Comparison of ENCODE assay signal across 1 cellular context in the genomic region with DNA sequence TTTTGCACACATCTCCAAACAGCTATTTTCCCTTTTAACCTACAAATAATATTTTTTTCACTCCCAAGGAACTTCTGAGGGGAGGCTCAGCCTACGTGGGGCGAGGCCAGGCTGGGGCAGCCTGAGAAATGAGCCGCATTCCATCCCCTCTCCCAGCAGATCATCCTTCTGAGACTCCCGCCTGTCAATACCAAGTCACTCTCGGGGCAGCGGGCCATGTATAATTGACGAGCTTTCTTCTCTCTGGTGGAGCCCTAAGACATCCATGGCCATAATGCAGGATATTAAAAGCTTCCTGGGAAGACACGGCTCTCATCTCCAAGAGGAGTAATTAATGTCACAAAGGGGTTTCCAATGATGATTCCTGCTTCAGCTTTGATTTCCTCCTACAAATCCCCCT.
TF ChIP-seq lines count a peak whose summit lies in the region.

No MANE protein-coding gene starts in this region.

TF ChIP-seq in neural cell, 6 proteins besides CTCF, POLR2A, EP300 and RAD21:
- TF ChIP-seq SMC3 (conservative IDR thresholded peaks at IDR 0.05; ENCODE audit: poor library complexity): no peak
- TF ChIP-seq, protein P1, sequence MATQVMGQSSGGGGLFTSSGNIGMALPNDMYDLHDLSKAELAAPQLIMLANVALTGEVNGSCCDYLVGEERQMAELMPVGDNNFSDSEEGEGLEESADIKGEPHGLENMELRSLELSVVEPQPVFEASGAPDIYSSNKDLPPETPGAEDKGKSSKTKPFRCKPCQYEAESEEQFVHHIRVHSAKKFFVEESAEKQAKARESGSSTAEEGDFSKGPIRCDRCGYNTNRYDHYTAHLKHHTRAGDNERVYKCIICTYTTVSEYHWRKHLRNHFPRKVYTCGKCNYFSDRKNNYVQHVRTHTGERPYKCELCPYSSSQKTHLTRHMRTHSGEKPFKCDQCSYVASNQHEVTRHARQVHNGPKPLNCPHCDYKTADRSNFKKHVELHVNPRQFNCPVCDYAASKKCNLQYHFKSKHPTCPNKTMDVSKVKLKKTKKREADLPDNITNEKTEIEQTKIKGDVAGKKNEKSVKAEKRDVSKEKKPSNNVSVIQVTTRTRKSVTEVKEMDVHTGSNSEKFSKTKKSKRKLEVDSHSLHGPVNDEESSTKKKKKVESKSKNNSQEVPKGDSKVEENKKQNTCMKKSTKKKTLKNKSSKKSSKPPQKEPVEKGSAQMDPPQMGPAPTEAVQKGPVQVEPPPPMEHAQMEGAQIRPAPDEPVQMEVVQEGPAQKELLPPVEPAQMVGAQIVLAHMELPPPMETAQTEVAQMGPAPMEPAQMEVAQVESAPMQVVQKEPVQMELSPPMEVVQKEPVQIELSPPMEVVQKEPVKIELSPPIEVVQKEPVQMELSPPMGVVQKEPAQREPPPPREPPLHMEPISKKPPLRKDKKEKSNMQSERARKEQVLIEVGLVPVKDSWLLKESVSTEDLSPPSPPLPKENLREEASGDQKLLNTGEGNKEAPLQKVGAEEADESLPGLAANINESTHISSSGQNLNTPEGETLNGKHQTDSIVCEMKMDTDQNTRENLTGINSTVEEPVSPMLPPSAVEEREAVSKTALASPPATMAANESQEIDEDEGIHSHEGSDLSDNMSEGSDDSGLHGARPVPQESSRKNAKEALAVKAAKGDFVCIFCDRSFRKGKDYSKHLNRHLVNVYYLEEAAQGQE (IDR thresholded peaks at IDR 0.05; ENCODE audit: borderline replicate concordance): peak; percentile 46
- TF ChIP-seq EZH2 (IDR thresholded peaks at IDR 0.05; ENCODE audit: borderline replicate concordance, insufficient read depth, low read length, poor library complexity, severe bottlenecking): no peak
